In genomic region chr10:29691564-29692064, GRCh38 we compare ENCODE assay signal across 8 cellular contexts. TPM values are rescaled to one million over a fixed set of nuclear protein-coding genes. Genes with fewer than 3 reads are reported as not detected.
DNase-seq lines count a peak whose midpoint lies in the region; ATAC-seq, FAIRE-seq and TF ChIP-seq lines count a peak whose summit lies in the region.

No MANE protein-coding gene starts in this region.

- no peak overlapping the region for H3K27ac Mint-ChIP-seq in immature natural killer cell

- peaks cover 0 to 1% (median 0%) of the 10 kb centered on the region in 3 donors for H3K27me3 Mint-ChIP-seq in immature natural killer cell (ENCODE audit: low read depth in 3 of 3)

- peak; percentile 76 for DNase-seq in HTR-8/SVneo (ENCODE audit: insufficient read length, low spot score)
- peak; percentile 72 for DNase-seq in brain microvascular endothelial cell
- peak; percentile 48 for DNase-seq in kidney glomerular epithelial cell (lab: John Stamatoyannopoulos, UW)
- DNase-seq in tibial artery: peak in 1 of 2 donors; percentile 59
- no peak for DNase-seq in CD1c-positive myeloid dendritic cell (ENCODE audit: extremely low spot score)
- no peak for DNase-seq in immature natural killer cell
- no peak for DNase-seq in SHP77 treated with DMSO at 0.1 percent for 48 hours (lab: John Stamatoyannopoulos, UW)

- FAIRE-seq in HTR-8/SVneo (lab: Jason Lieb, UNC): peak; percentile 28

- intact Hi-C loops in tibial artery (cut with DNase I; ENCODE audit: low total_unique reads): no loop called here

- H3K4me1 ChIP-seq in tibial artery: peaks cover 0 to 77% (median 26%) of the 10 kb centered on the region in 4 donors

- H3K36me3 ChIP-seq in brain microvascular endothelial cell (replicated peaks) (no peaks in the 10 kb centered on the region), tibial artery (no peaks in the 10 kb centered on the region)

- H3K27me3 ChIP-seq in brain microvascular endothelial cell (replicated peaks) (no peaks in the 10 kb centered on the region), tibial artery (no peaks in the 10 kb centered on the region)

- no peak overlapping the region for H3K4me3 Mint-ChIP-seq in immature natural killer cell

- H3K4me3 ChIP-seq in brain microvascular endothelial cell (ENCODE audit: low read depth, low read length): no peak overlapping the region
- peak overlapping the region in 1 of 2 donors; percentile 19 for H3K4me3 ChIP-seq in tibial artery

- H3K27ac ChIP-seq in brain microvascular endothelial cell (peak overlapping the region; percentile 79), tibial artery (peak overlapping the region; percentile 61 to 63)

- ATAC-seq in GM21528 (IDR thresholded peaks at IDR 0.05; ENCODE audit: low FRiP score, unreplicated experiment): no peak

- in situ Hi-C loops in brain microvascular endothelial cell (cut with HindIII; ENCODE audit: low pct_ligation_motif_present, low sequenced_read_pairs): no loop called here

- TF ChIP-seq CTCF in brain microvascular endothelial cell (IDR thresholded peaks at IDR 0.05; ENCODE audit: low read depth, low read length, missing control alignments) (no peak), tibial artery (IDR thresholded peaks at IDR 0.05) (no peak)

- no peaks in the 10 kb centered on the region for H3K36me3 Mint-ChIP-seq in immature natural killer cell

- H3K9me3 ChIP-seq in tibial artery: no peaks in the 10 kb centered on the region

- peaks cover 31 to 33% of the 10 kb centered on the region in 2 donors for H3K4me1 Mint-ChIP-seq in immature natural killer cell

- no peaks in the 10 kb centered on the region for H3K9me3 Mint-ChIP-seq in immature natural killer cell

RNA-seq across cellular contexts. Expression of gene SVIL, which starts 56.8 kb away (rescaled TPM):
- 10 to 100 TPM in 1 of 3 donors, 1 to 10 TPM in 1, under 1 TPM in 1; 0.16 to 16.3 (median 2.6) TPM for polyA plus RNA-seq in immature natural killer cell

Comparison
In these comparisons a context has a peak if more than half of its experiments do, and no peak if none do; other contexts are left out.
1. DNase-seq: peak in HTR-8/SVneo (single experiment), brain microvascular endothelial cell (single experiment) and kidney glomerular epithelial cell (single experiment); none in CD1c-positive myeloid dendritic cell (single experiment), immature natural killer cell (0 of 3) and SHP77 treated with DMSO at 0.1 percent for 48 hours (single experiment).